ENCODE assay signal across 12 cellular contexts in genomic region chr3:67048716-67049076, GRCh38. TPM values are rescaled to one million over a fixed set of nuclear protein-coding genes. Genes with fewer than 3 reads are reported as not detected.
DNase-seq lines count a peak whose midpoint lies in the region; ATAC-seq and TF ChIP-seq lines count a peak whose summit lies in the region.
"Had no signal": no experiment of that assay in that cellular context is flagged by ENCODE, and none has a peak within 500 bp of the region (broad histone marks: within the 10 kb centered on the region; RNA-seq: fewer than 3 reads in every experiment).

No MANE protein-coding gene starts in this region.

- ATAC-seq in GM19395 (IDR thresholded peaks at IDR 0.05; ENCODE audit: unreplicated experiment) (peak; percentile 77), HG02840 (IDR thresholded peaks at IDR 0.05; ENCODE audit: low FRiP score, unreplicated experiment) (peak; percentile 57), HG03520 (IDR thresholded peaks at IDR 0.05; ENCODE audit: unreplicated experiment) (peak; percentile 71)
- ATAC-seq: gastroesophageal sphincter had no signal

- H3K27ac ChIP-seq in DOHH2 (ENCODE audit: low read depth, low read length) (peak overlapping the region; percentile 100), esophagus muscularis mucosa (replicated peaks in 1 of 4) (no peak overlapping the region)
- H3K27ac ChIP-seq: gastroesophageal sphincter had no signal

- WGBS in esophagus muscularis mucosa, result 92% methylated on average over 3 of the region's 3 CpGs

- H3K4me1 ChIP-seq in DOHH2 (ENCODE audit: control insufficient read depth, low read length), result peaks cover 67% of the 10 kb centered on the region
- H3K4me1 ChIP-seq in esophagus muscularis mucosa, result no peaks in the 10 kb centered on the region
- H3K4me1 ChIP-seq: gastroesophageal sphincter had no signal

- intact Hi-C loops in esophagus muscularis mucosa (cut with DNase I), result no loop called here

- no peak for DNase-seq in esophagus muscularis mucosa (ENCODE audit: extremely low spot score)
- no peak for DNase-seq in foreskin melanocyte
- no peak for DNase-seq in dedifferentiated amniotic fluid mesenchymal stem cell (ENCODE audit: extremely low spot score)
- DNase-seq in NCI-H345 (lab: John Stamatoyannopoulos, UW), result no peak
- DNase-seq: activated gamma-delta T cell, NCI-H1436 had no signal

- H3K4me3 ChIP-seq in DOHH2 (ENCODE audit: low read length) (peak overlapping the region; percentile 65), esophagus muscularis mucosa (no peak overlapping the region)
- H3K4me3 ChIP-seq: gastroesophageal sphincter, lung had no signal

- TF ChIP-seq EP300 in esophagus muscularis mucosa (IDR thresholded peaks at IDR 0.05), result no peak

- TF ChIP-seq POLR2A in esophagus muscularis mucosa (IDR thresholded peaks at IDR 0.05; ENCODE audit: low read depth), result no peak

- H3K27me3 ChIP-seq in DOHH2 (ENCODE audit: control insufficient read depth, low read length), result no peaks in the 10 kb centered on the region
- H3K27me3 ChIP-seq in esophagus muscularis mucosa, result no peaks in the 10 kb centered on the region
- H3K27me3 ChIP-seq: gastroesophageal sphincter had no signal

- H3K36me3 ChIP-seq in DOHH2 (ENCODE audit: control insufficient read depth, low read length), result peaks cover 29% of the 10 kb centered on the region
- H3K36me3 ChIP-seq in esophagus muscularis mucosa, result no peaks in the 10 kb centered on the region
- H3K36me3 ChIP-seq: gastroesophageal sphincter had no signal

- peaks cover 53% of the 10 kb centered on the region for H3F3A ChIP-seq in DOHH2 (ENCODE audit: control insufficient read depth, insufficient read depth)

- H4K20me1 ChIP-seq in DOHH2 (ENCODE audit: control insufficient read depth, insufficient read depth, low read depth, low read length), result no peaks in the 10 kb centered on the region

- no peaks in the 10 kb centered on the region for H3K79me2 ChIP-seq in DOHH2 (ENCODE audit: control insufficient read depth, low read length)

- TF ChIP-seq CTCF in DOHH2 (IDR thresholded peaks at IDR 0.05; ENCODE audit: low read depth, low read length, poor library complexity, severe bottlenecking) (no peak), esophagus muscularis mucosa (IDR thresholded peaks at IDR 0.05) (no peak)

- peaks cover 4% of the 10 kb centered on the region; the same call in 1 of the 2 replicates for H3K9me3 ChIP-seq in DOHH2 (ENCODE audit: control insufficient read depth, insufficient read depth, low read length)
- H3K9me3 ChIP-seq in esophagus muscularis mucosa, result no peaks in the 10 kb centered on the region

- H3K4me2 ChIP-seq in DOHH2 (ENCODE audit: low read length), result peak overlapping the region; percentile 89

- no peaks in the 10 kb centered on the region for H3K9me2 ChIP-seq in DOHH2 (replicated peaks; ENCODE audit: control insufficient read depth, low read length)

RNA-seq across cellular contexts. Expression of gene KBTBD8, which starts 50.6 kb away (rescaled TPM):
- total RNA-seq in esophagus muscularis mucosa, result 1 to 10 TPM; 1.4 to 3.3 (median 2.4) TPM
